ENCODE assay signal across 8 cellular contexts in the genomic region with DNA sequence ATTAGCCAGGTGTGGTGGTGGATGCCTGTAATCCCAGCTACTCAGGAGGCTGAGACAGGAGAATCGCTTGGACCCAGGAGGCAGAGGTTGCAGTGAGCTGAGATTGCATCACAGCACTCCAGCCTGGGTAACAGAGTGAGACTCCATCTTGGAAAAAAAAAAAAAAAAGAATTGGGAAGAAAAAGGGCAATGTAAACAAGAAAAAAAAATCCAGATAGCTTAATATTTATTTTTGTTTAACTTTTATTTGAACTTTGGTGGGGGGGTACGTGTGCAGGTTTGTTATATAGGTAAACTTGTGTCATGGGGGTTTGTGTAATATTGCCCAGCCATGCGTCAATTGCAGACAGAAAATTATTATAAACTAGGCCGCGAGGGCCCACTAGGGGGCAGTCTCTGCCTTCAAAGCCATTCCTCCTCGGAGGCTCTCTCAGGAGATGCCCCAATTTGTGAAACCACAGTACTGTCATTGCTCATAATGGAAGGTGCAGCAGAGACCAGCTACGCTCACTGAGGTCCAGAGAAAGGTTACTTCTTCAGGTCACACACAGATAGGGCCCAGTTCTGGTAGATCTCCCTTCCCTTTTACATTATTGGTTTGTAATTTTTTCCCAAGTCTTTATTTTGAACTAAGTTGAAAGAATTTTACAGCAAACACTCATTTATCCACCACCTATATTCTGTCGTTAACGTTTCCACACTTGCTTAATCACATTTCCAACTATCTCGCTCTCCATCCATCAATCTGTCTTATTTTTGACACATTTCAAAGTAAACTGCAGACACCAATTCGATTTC.
DNase-seq lines count a peak whose midpoint lies in the region; ATAC-seq and TF ChIP-seq lines count a peak whose summit lies in the region.

No MANE protein-coding gene starts in this region.

- no peaks in the 10 kb centered on the region for H3K9me3 ChIP-seq in heart left ventricle

- no peak for TF ChIP-seq POLR2A in heart left ventricle (IDR thresholded peaks at IDR 0.05)

- H3K27me3 ChIP-seq in heart left ventricle: peaks cover 0 to 22% (median 0%) of the 10 kb centered on the region in 9 donors

- H3K36me3 Mint-ChIP-seq in activated naive CD4-positive, alpha-beta T cell treated with anti-CD3 and anti-CD28 coated beads, Interleukin-2, amount 50 U/mL, for 72 hours: peaks cover 0 to 4% of the 10 kb centered on the region in 2 donors

- WGBS in heart left ventricle, 4 donors: 38% methylated on average over 11 of the region's 11 CpGs

- no peaks in the 10 kb centered on the region for H3K9me3 Mint-ChIP-seq in activated naive CD4-positive, alpha-beta T cell treated with anti-CD3 and anti-CD28 coated beads, Interleukin-2, amount 50 U/mL, for 72 hours

- H3K27ac Mint-ChIP-seq in activated naive CD4-positive, alpha-beta T cell treated with anti-CD3 and anti-CD28 coated beads, Interleukin-2, amount 50 U/mL, for 72 hours: no peak overlapping the region

- no peaks in the 10 kb centered on the region for H3K4me1 ChIP-seq in heart left ventricle

- ATAC-seq in GM18870 (IDR thresholded peaks at IDR 0.05; ENCODE audit: unreplicated experiment) (peak; percentile 50), heart left ventricle (peak in 3 of 4 donors; percentile 59 to 62 (median 59)), GM21723 (IDR thresholded peaks at IDR 0.05; ENCODE audit: unreplicated experiment) (no peak)
- ATAC-seq in activated naive CD4-positive, alpha-beta T cell treated with anti-CD3 and anti-CD28 coated beads, Interleukin-2, amount 50 U/mL, for 72 hours: peak; percentile 90 to 99

- intact Hi-C loops in heart left ventricle (cut with DNase I): loop anchor here (2.0 to 10.0 kb wide), 5 partner anchors 211 to 463 kb away; a partner anchor contains a TSS

- no peaks in the 10 kb centered on the region for H3K36me3 ChIP-seq in heart left ventricle

- peak; percentile 4 for DNase-seq in AG09309 (ENCODE audit: low read depth)
- peak; percentile 48 for DNase-seq in LoVo (ENCODE audit: low spot score)
- DNase-seq in SKM-1 (lab: John Stamatoyannopoulos, UW; ENCODE audit: unreplicated experiment): peak; percentile 1
- peak; percentile 75 to 84 for DNase-seq in activated naive CD4-positive, alpha-beta T cell treated with anti-CD3 and anti-CD28 coated beads, Interleukin-2, amount 50 U/mL, for 72 hours (ENCODE audit: low spot score in 2 of 2)
- peak; percentile 18 to 71 (median 46) for DNase-seq in heart left ventricle
- DNase-seq in retinal pigment epithelial cell (ENCODE audit: low read depth): peak; percentile 2

- TF ChIP-seq CTCF in AG09309 (IDR thresholded peaks at IDR 0.05; ENCODE audit: control insufficient read depth, insufficient read depth, low read depth, low read length, missing control alignments) (peak; percentile 80), heart left ventricle (IDR thresholded peaks at IDR 0.05) (peak; percentile 50 to 77 (median 70)), retinal pigment epithelial cell (conservative IDR thresholded peaks at IDR 0.05; ENCODE audit: low read depth, low read length) (peak; percentile 86)

- no peak overlapping the region for H3K27ac ChIP-seq in heart left ventricle

- no peak overlapping the region for H3K4me3 ChIP-seq in AG09309 (ENCODE audit: control insufficient read depth, low read depth, low read length)
- H3K4me3 ChIP-seq in heart left ventricle: no peak overlapping the region
- no peak overlapping the region for H3K4me3 ChIP-seq in retinal pigment epithelial cell (ENCODE audit: low read length)

Comparison
In these comparisons a context has a peak if more than half of its experiments do, and no peak if none do; other contexts are left out.
1. DNase-seq: peak in every context shown above with its lines; median percentile 80 in activated naive CD4-positive, alpha-beta T cell treated with anti-CD3 and anti-CD28 coated beads, Interleukin-2, amount 50 U/mL, for 72 hours; 48 in LoVo; 46 in heart left ventricle; 4 in AG09309; 2 in retinal pigment epithelial cell; 1 in SKM-1.